10 cellular contexts compared by ENCODE assay signal in the genomic region with DNA sequence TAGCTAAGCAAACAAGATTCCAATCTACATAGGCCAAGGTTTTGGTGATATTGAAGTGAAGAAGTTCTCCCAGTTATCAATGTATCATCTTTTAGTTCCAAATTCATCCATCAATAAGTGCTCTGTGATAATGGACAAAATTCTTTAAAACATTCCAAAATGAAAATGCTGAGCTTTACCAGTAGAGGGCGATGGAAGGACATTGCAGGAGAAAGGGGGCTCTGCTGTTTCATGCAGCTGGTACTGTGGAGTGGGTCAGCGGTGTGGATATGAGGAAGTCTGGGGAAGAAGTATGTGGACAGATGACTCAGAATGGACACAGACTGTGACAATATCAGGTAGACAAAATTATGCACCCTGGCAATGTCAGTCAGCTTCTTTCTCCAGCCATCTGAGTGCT. TPM values are rescaled to one million over a fixed set of nuclear protein-coding genes. Genes with fewer than 3 reads are reported as not detected.
DNase-seq lines count a peak whose midpoint lies in the region; ATAC-seq and TF ChIP-seq lines count a peak whose summit lies in the region.
"Had no signal": no experiment of that assay in that cellular context is flagged by ENCODE, and none has a peak within 500 bp of the region (broad histone marks: within the 10 kb centered on the region; RNA-seq: fewer than 3 reads in every experiment).

No MANE protein-coding gene starts in this region.

- H3K9ac ChIP-seq in trophoblast cell (ENCODE audit: low read length) = no peak overlapping the region

- no peaks in the 10 kb centered on the region for H3K79me2 ChIP-seq in trophoblast cell (ENCODE audit: control insufficient read depth, insufficient read depth, low read length, poor library complexity)

- H3K18ac ChIP-seq in trophoblast cell (ENCODE audit: low read length) = no peak overlapping the region

- TF ChIP-seq CTCF in coronary artery (IDR thresholded peaks at IDR 0.05) (peak; percentile 30), mucosa of descending colon (IDR thresholded peaks at IDR 0.05) (no peak)

- intact Hi-C loops in mucosa of descending colon (cut with DNase I, micrococcal nuclease) = no loop called here

- no CpG with 5 or more reads among the region's 2 CpGs for WGBS in trophoblast cell (ENCODE audit: extremely low coverage, insufficient coverage, insufficient read length)

- no peak overlapping the region for H3K23ac ChIP-seq in trophoblast cell (ENCODE audit: low read length)

- H3K27me3 ChIP-seq in trophoblast cell (ENCODE audit: insufficient read depth, low read length) = no peaks in the 10 kb centered on the region

- H3K4me1 ChIP-seq in trophoblast cell (ENCODE audit: control insufficient read depth in 1 of 2, insufficient read depth in 2 of 2, low read length in 2 of 2) (no peaks in the 10 kb centered on the region), mucosa of descending colon (ENCODE audit: low read depth) (no peaks in the 10 kb centered on the region)

- H3K4ac ChIP-seq in trophoblast cell (ENCODE audit: low read depth, low read length) = no peak overlapping the region

- no peak overlapping the region for H4K12ac ChIP-seq in trophoblast cell (ENCODE audit: low read depth, low read length)

- H2AFZ ChIP-seq in trophoblast cell (ENCODE audit: insufficient read depth, low read length, poor library complexity) = no peak overlapping the region

- no peak overlapping the region for H4K91ac ChIP-seq in trophoblast cell (ENCODE audit: low read depth, low read length)

- no peaks in the 10 kb centered on the region for H3K79me1 ChIP-seq in trophoblast cell (ENCODE audit: low read length)

- H3K14ac ChIP-seq in trophoblast cell (ENCODE audit: low read length) = no peak overlapping the region

- ATAC-seq in mucosa of descending colon = no peak

- H3K36me3 ChIP-seq in trophoblast cell (ENCODE audit: control insufficient read depth in 1 of 2, insufficient read depth in 2 of 2, low read length in 2 of 2) (no peaks in the 10 kb centered on the region), mucosa of descending colon (ENCODE audit: low read depth) (no peaks in the 10 kb centered on the region)

- no peak overlapping the region for H4K8ac ChIP-seq in trophoblast cell (ENCODE audit: low read depth, low read length)

- DNase-seq in DMS 273 (lab: John Stamatoyannopoulos, UW; ENCODE audit: unreplicated experiment) = peak; percentile 58
- no peak for DNase-seq in DMS 273 treated with DMSO at 0.1 percent for 48 hours (lab: John Stamatoyannopoulos, UW)
- DNase-seq in M059J (ENCODE audit: low read depth) = peak; percentile 17
- no peak for DNase-seq in coronary artery (ENCODE audit: low spot score)
- peak; percentile 37 to 71 for DNase-seq in trophoblast cell
- no peak for DNase-seq in activated CD4-positive, CD25-positive, alpha-beta regulatory T cell (lab: John Stamatoyannopoulos, UW)
- DNase-seq in stimulated activated CD4-positive, alpha-beta T cell treated with anti-CD3 and anti-CD28 coated beads, Interleukin-2, amount 100 ng/mL, for 48 hours = no peak
- no peak for DNase-seq in mucosa of descending colon
- DNase-seq: NCI-H1105 treated with DMSO at 0.1 percent for 48 hours had no signal

- no peak overlapping the region for H2AK5ac ChIP-seq in trophoblast cell (ENCODE audit: low read length)

- H3K4me2 ChIP-seq in trophoblast cell (ENCODE audit: low read length) = no peak overlapping the region

- no peak overlapping the region for H2BK5ac ChIP-seq in trophoblast cell (ENCODE audit: low read depth, low read length, poor library complexity)

- H3K9me3 ChIP-seq in trophoblast cell (ENCODE audit: insufficient read depth, low read depth, low read length) (no peaks in the 10 kb centered on the region), mucosa of descending colon (no peaks in the 10 kb centered on the region)

- no peak overlapping the region for H3K4me3 ChIP-seq in coronary artery
- H3K4me3 ChIP-seq in trophoblast cell (ENCODE audit: low read depth, low read length) = no peak overlapping the region
- no peak overlapping the region for H3K4me3 ChIP-seq in mucosa of descending colon

- no peak overlapping the region for H2BK12ac ChIP-seq in trophoblast cell (ENCODE audit: low read length)

- H2BK120ac ChIP-seq in trophoblast cell (ENCODE audit: insufficient read depth, low read length, poor library complexity) = no peak overlapping the region

- H3K27ac ChIP-seq in coronary artery (no peak overlapping the region), trophoblast cell (ENCODE audit: low read depth, low read length) (no peak overlapping the region)

RNA-seq across cellular contexts. Expression of a gene that starts 46.6 kb away (rescaled TPM):
- total RNA-seq in M059J (2014; rRNA removed; shearing (Covaris generic)) = not detected in 2 replicates
- polyA plus RNA-seq in trophoblast cell (2013) = 1.1 TPM in 2 replicates
- total RNA-seq in mucosa of descending colon = 1 to 10 TPM in 1 of 3 donors, under 1 TPM in 2; 0.38 to 1.5 (median 0.52) TPM
- total RNA-seq: A172 had no signal

Comparison
In these comparisons a context has a peak if more than half of its experiments do, and no peak if none do; other contexts are left out.
1. DNase-seq: peak in DMS 273 (single experiment), M059J (single experiment) and trophoblast cell (2 of 2); none in DMS 273 treated with DMSO at 0.1 percent for 48 hours (single experiment), coronary artery (single experiment), activated CD4-positive, CD25-positive, alpha-beta regulatory T cell (0 of 4), stimulated activated CD4-positive, alpha-beta T cell treated with anti-CD3 and anti-CD28 coated beads, Interleukin-2, amount 100 ng/mL, for 48 hours (0 of 2) and mucosa of descending colon (0 of 3).